In genomic region chr11:45161252-45162063, GRCh38 we compare ENCODE assay signal across 17 cellular contexts. TPM values are rescaled to one million over a fixed set of nuclear protein-coding genes. Genes with fewer than 3 reads are reported as not detected.
DNase-seq lines count a peak whose midpoint lies in the region; ATAC-seq and TF ChIP-seq lines count a peak whose summit lies in the region.
"Had no signal": no experiment of that assay in that cellular context is flagged by ENCODE, and none has a peak within 500 bp of the region (broad histone marks: within the 10 kb centered on the region; RNA-seq: fewer than 3 reads in every experiment).

No MANE protein-coding gene starts in this region.

- H3K4me3 ChIP-seq in SJCRH30 (no peak overlapping the region), osteoblast (ENCODE audit: insufficient read depth, low read length) (no peak overlapping the region)
- H3K4me3 ChIP-seq in effector memory CD4-positive, alpha-beta T cell (ENCODE audit: insufficient read depth, low read depth, low read length, poor library complexity, severe bottlenecking): no peak overlapping the region
- H3K4me3 ChIP-seq: SK-N-MC, upper lobe of left lung had no signal

- H3K4me1 ChIP-seq in SJCRH30: peaks cover 41% of the 10 kb centered on the region
- H3K4me1 ChIP-seq in osteoblast (ENCODE audit: insufficient read depth, low read length): peaks cover 8% of the 10 kb centered on the region
- H3K4me1 ChIP-seq in effector memory CD4-positive, alpha-beta T cell (ENCODE audit: control insufficient read depth, insufficient read depth, low read length, poor library complexity, severe bottlenecking): no peaks in the 10 kb centered on the region

- no peak overlapping the region for H2AFZ ChIP-seq in osteoblast (ENCODE audit: low read length)

- H3K4me2 ChIP-seq in osteoblast (ENCODE audit: insufficient read depth, low read length): no peak overlapping the region

- H3K9me3 ChIP-seq in SJCRH30 (replicated peaks) (no peaks in the 10 kb centered on the region), osteoblast (ENCODE audit: low read depth, low read length) (no peaks in the 10 kb centered on the region)
- no peaks in the 10 kb centered on the region for H3K9me3 ChIP-seq in effector memory CD4-positive, alpha-beta T cell (ENCODE audit: control insufficient read depth, low read length)
- H3K9me3 ChIP-seq: upper lobe of left lung had no signal

- DNase-seq in AG08395 (ENCODE audit: low spot score) (peak; percentile 29), SJCRH30 (peak; percentile 45 to 49), Right ventricle myocardium superior (peak; percentile 69), osteoblast (ENCODE audit: insufficient read length, low spot score, missing footprints) (peak; percentile 56), NCI-H226 (no peak), NOMO-1 treated with dmso at 0.1 percent for 144 hours (lab: John Stamatoyannopoulos, UW; ENCODE audit: unreplicated experiment) (no peak)
- no peak for DNase-seq in effector memory CD4-positive, alpha-beta T cell
- DNase-seq: activated B cell treated with CpG ODN at 0.5 μM for 24 hours; effector CD8-positive, alpha-beta T cell; foreskin melanocyte; NCI-H1436 treated with DMSO at 0.1 percent for 48 hours; NCI-H82; stimulated activated CD4-positive, alpha-beta T cell treated with anti-CD3 and anti-CD28 coated beads, Interleukin-12 subunit alpha, Interleukin-12 subunit beta, amount 100 ng/mL, for 4 hours had no signal

- no peaks in the 10 kb centered on the region for H3K27me3 ChIP-seq in SJCRH30
- peaks cover 2% of the 10 kb centered on the region for H3K27me3 ChIP-seq in osteoblast (ENCODE audit: insufficient read depth, low read length)
- H3K27me3 ChIP-seq in effector memory CD4-positive, alpha-beta T cell (replicated peaks; ENCODE audit: control insufficient read depth, insufficient read depth, low read length, poor library complexity, severe bottlenecking): no peaks in the 10 kb centered on the region
- H3K27me3 ChIP-seq: upper lobe of left lung had no signal

- H3K27ac ChIP-seq in SJCRH30 (no peak overlapping the region), osteoblast (ENCODE audit: low read depth, low read length) (no peak overlapping the region)
- no peak overlapping the region for H3K27ac ChIP-seq in effector memory CD4-positive, alpha-beta T cell (ENCODE audit: insufficient read depth, low read length, poor library complexity, severe bottlenecking)
- H3K27ac ChIP-seq: SK-N-MC had no signal

- no peak for TF ChIP-seq CTCF in osteoblast (IDR thresholded peaks at IDR 0.05; ENCODE audit: extremely low read depth, low read depth, low read length)

- H3K79me2 ChIP-seq in osteoblast (ENCODE audit: insufficient read depth, low read length): no peaks in the 10 kb centered on the region

- intact Hi-C loops in Right ventricle myocardium superior (cut with DNase I): no loop called here

- H3K36me3 ChIP-seq in SJCRH30: no peaks in the 10 kb centered on the region
- no peaks in the 10 kb centered on the region for H3K36me3 ChIP-seq in osteoblast (ENCODE audit: insufficient read depth, low read length)
- no peaks in the 10 kb centered on the region for H3K36me3 ChIP-seq in effector memory CD4-positive, alpha-beta T cell (ENCODE audit: control insufficient read depth, insufficient read depth, low read length)
- H3K36me3 ChIP-seq: upper lobe of left lung had no signal

- peaks cover 66% of the 10 kb centered on the region for H4K20me1 ChIP-seq in osteoblast (ENCODE audit: insufficient read depth, low read length)

- ATAC-seq in Right ventricle myocardium superior (ENCODE audit: poor library complexity): peak; percentile 60
- no peak for ATAC-seq in HG02973 (IDR thresholded peaks at IDR 0.05; ENCODE audit: unreplicated experiment)
- ATAC-seq: natural killer cell treated with Interleukin-12 subunit alpha and Interleukin-12 subunit beta and Interleukin-15 and Interleukin-18, amount 100 ng/mL, for 72 hours had no signal

RNA-seq across cellular contexts. Expression of gene PRDM11, which starts 15.0 kb away (rescaled TPM):
- 13.1 and 14.7 TPM in 2 replicates for total RNA-seq in SJCRH30 (2014; rRNA removed; shearing (Covaris generic))
- 17.3 TPM for total RNA-seq in Right ventricle myocardium superior
- total RNA-seq in osteoblast: 5.4 and 6.8 TPM in 2 replicates

Comparison
In these comparisons a context has a peak if more than half of its experiments do, and no peak if none do; other contexts are left out.
1. DNase-seq: peak in AG08395 (single experiment), SJCRH30 (2 of 2), Right ventricle myocardium superior (single experiment) and osteoblast (single experiment); none in NCI-H226 (single experiment), effector memory CD4-positive, alpha-beta T cell (0 of 3) and NOMO-1 treated with dmso at 0.1 percent for 144 hours (single experiment).